ENCODE assay signal across 21 cellular contexts in the genomic region with DNA sequence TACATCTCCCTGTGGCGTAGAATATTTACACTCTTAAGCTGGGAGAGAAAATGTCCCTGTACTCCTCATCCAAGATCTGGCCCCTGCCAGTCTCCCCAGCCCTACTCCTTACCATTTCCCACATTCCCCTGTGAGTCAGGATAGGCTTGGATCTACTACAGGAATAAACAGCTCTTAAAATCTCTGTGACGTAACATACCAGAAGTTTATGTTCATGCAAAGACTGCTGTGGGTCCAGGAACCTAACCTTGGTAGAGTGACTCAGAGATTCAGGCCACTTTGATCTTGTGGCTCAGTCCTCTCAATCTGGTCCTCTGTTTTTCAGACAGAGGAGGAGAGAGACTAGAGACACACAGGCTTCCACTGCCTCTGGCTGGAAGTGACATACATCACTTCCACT. TPM values are rescaled to one million over a fixed set of nuclear protein-coding genes. Genes with fewer than 3 reads are reported as not detected.
"Had no signal": no experiment of that assay in that cellular context is flagged by ENCODE, and none has a peak within 500 bp of the region (broad histone marks: within the 10 kb centered on the region; RNA-seq: fewer than 3 reads in every experiment).

No MANE protein-coding gene starts in this region.

- H3K4me2 ChIP-seq: hepatocyte had no signal

- H3K4me3 ChIP-seq: hepatocyte, stomach, testis, upper lobe of left lung had no signal

- H3K27ac ChIP-seq: epithelial cell of prostate, hepatocyte, stomach, testis, upper lobe of left lung had no signal

- H3K4me1 Mint-ChIP-seq: activated CD4-positive, alpha-beta T cell treated with anti-CD3 and anti-CD28 coated beads, Interleukin-2, amount 10 ng/mL, durations not matched to agents 7 days and 5 days; activated naive CD8-positive, alpha-beta T cell treated with anti-CD3 and anti-CD28 coated beads for 36 hours; nephron progenitor cell had no signal

- H3K79me2 ChIP-seq: hepatocyte had no signal

- H3K4me3 Mint-ChIP-seq: activated CD4-positive, alpha-beta T cell treated with anti-CD3 and anti-CD28 coated beads, Interleukin-2, amount 10 ng/mL, durations not matched to agents 7 days and 5 days; activated naive CD8-positive, alpha-beta T cell treated with anti-CD3 and anti-CD28 coated beads for 36 hours; activated T-helper 1 cell treated with anti-CD3 and anti-CD28 coated beads, Interleukin-12 subunit alpha, Interleukin-12 subunit beta, Interleukin-2, Interleukin-4 antibody, amounts not matched to agents 30 ng/mL and 10 ng/mL and 1 ng/mL, durations not matched to agents 14 hours and 24 hours and 36 hours; effector memory CD8-positive, alpha-beta T cell; nephron progenitor cell had no signal

- H3K9me3 ChIP-seq: stomach, testis, upper lobe of left lung had no signal

- H3K27ac Mint-ChIP-seq: activated CD4-positive, alpha-beta T cell treated with anti-CD3 and anti-CD28 coated beads, Interleukin-2, amount 10 ng/mL, durations not matched to agents 7 days and 5 days; activated naive CD8-positive, alpha-beta T cell treated with anti-CD3 and anti-CD28 coated beads for 36 hours; activated T-helper 1 cell treated with anti-CD3 and anti-CD28 coated beads, Interleukin-12 subunit alpha, Interleukin-12 subunit beta, Interleukin-2, Interleukin-4 antibody, amounts not matched to agents 30 ng/mL and 10 ng/mL and 1 ng/mL, durations not matched to agents 14 hours and 24 hours and 36 hours; effector memory CD8-positive, alpha-beta T cell; nephron progenitor cell had no signal

- H3K36me3 Mint-ChIP-seq: activated naive CD8-positive, alpha-beta T cell treated with anti-CD3 and anti-CD28 coated beads for 36 hours had no signal

- H3K36me3 ChIP-seq: stomach, upper lobe of left lung had no signal

- DNase-seq: activated CD4-positive, alpha-beta T cell treated with anti-CD3 and anti-CD28 coated beads, Interleukin-2, amount 10 ng/mL, durations not matched to agents 7 days and 5 days; activated naive CD8-positive, alpha-beta T cell treated with anti-CD3 and anti-CD28 coated beads for 36 hours; anterior cingulate cortex; dermis blood vessel endothelial cell; effector memory CD8-positive, alpha-beta T cell; kidney glomerular epithelial cell; nephron progenitor cell; occipital lobe; right cardiac atrium; stimulated activated CD4-positive, alpha-beta T cell treated with anti-CD3 and anti-CD28 coated beads, Interleukin-12 subunit alpha, Interleukin-12 subunit beta, amount 100 ng/mL, for 4 hours; stimulated activated CD4-positive, alpha-beta T cell treated with anti-CD3 and anti-CD28 coated beads, Interleukin-2, amount 100 ng/mL, for 24 hours; stomach; testis; upper lobe of left lung had no signal

- H3K27me3 ChIP-seq: stomach, testis, upper lobe of left lung had no signal

- H3K4me1 ChIP-seq: stomach, testis, upper lobe of left lung had no signal

- ATAC-seq: effector memory CD8-positive, alpha-beta T cell; right cardiac atrium had no signal

- H3K9me3 Mint-ChIP-seq: nephron progenitor cell had no signal

- H2AFZ ChIP-seq: hepatocyte had no signal

RNA-seq across cellular contexts. Expression of gene GPR6, which starts 38.5 kb away (rescaled TPM):
- total RNA-seq: activated CD4-positive, alpha-beta T cell treated with anti-CD3 and anti-CD28 coated beads, Interleukin-2, amount 10 ng/mL, durations not matched to agents 7 days and 5 days; activated naive CD8-positive, alpha-beta T cell treated with anti-CD3 and anti-CD28 coated beads for 36 hours; activated T-helper 1 cell treated with anti-CD3 and anti-CD28 coated beads, Interleukin-12 subunit alpha, Interleukin-12 subunit beta, Interleukin-2, Interleukin-4 antibody, amounts not matched to agents 30 ng/mL and 10 ng/mL and 1 ng/mL, durations not matched to agents 14 hours and 24 hours and 36 hours; chondrocyte; dermis blood vessel endothelial cell; glomerular endothelial cell; hepatocyte; lower leg skin; occipital lobe; posterior vena cava; right cardiac atrium; stomach; testis; upper lobe of left lung had no signal
